ENCODE assay signal across 27 cellular contexts in the genomic region with DNA sequence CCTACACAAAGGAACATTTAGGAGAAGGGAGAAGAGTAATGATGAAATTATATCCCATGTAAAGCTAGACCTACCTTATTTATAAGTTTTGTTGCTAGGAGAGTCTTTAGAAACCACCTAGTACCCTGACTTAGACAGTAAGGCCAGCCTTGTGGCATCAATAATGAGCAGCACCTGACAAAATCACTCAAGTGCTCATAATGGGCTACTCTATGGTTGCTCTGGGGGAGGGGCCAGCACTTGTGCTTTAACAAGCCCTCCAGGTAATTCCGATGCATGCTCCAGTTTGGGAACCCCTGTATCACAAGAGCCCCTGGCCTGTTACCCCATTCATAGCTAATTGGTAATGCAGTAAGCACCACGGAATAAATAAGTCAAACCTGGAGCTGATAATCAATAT.
"Had no signal": no experiment of that assay in that cellular context is flagged by ENCODE, and none has a peak within 500 bp of the region (broad histone marks: within the 10 kb centered on the region; RNA-seq: fewer than 3 reads in every experiment).

No MANE protein-coding gene starts in this region.

- H3K4me3 Mint-ChIP-seq: nephron; neural progenitor cell; stimulated activated effector memory CD8-positive, alpha-beta T cell treated with anti-CD3 and anti-CD28 coated beads, Interleukin-12 subunit alpha, Interleukin-12 subunit beta, amount 100 ng/mL, for 72 hours; stimulated activated naive B cell treated with anti-CD40 and anti-IgM and Interleukin-4, amounts not matched to agents 10 μg/mL and 1 μg/mL and 100 μg/mL, for 72 hours; stimulated activated naive CD8-positive, alpha-beta T cell treated with anti-CD3 and anti-CD28 coated beads, Interleukin-15, Interleukin-2, amounts not matched to agents 100 ng/mL and 50 ng/mL, for 24 hours had no signal

- H3K4me2 ChIP-seq: neural progenitor cell had no signal

- H3K27ac ChIP-seq: neural progenitor cell, ovary, parathyroid adenoma, psoas muscle, right lobe of liver, sigmoid colon, stomach, thoracic aorta, thyroid gland, tibial nerve, upper lobe of left lung, vagina had no signal

- H3K4me1 ChIP-seq: parathyroid adenoma, psoas muscle, right lobe of liver, sigmoid colon, stomach, thyroid gland, upper lobe of left lung, vagina had no signal

- ATAC-seq: psoas muscle; right cardiac atrium; right lobe of liver; stimulated activated effector memory CD8-positive, alpha-beta T cell treated with anti-CD3 and anti-CD28 coated beads, Interleukin-12 subunit alpha, Interleukin-12 subunit beta, amount 100 ng/mL, for 72 hours; stimulated activated naive B cell treated with anti-CD40 and anti-IgM and Interleukin-4, amounts not matched to agents 10 μg/mL and 1 μg/mL and 100 μg/mL, for 72 hours had no signal

- H3K79me2 ChIP-seq: parathyroid adenoma had no signal

- DNase-seq: occipital lobe; ovary; posterior cingulate gyrus; psoas muscle; right cardiac atrium; right lobe of liver; sigmoid colon; small intestine; stimulated activated CD4-positive, alpha-beta T cell treated with anti-CD3 and anti-CD28 coated beads, Interleukin-15, amount 100 ng/mL, for 24 hours; stimulated activated CD4-positive, alpha-beta T cell treated with anti-CD3 and anti-CD28 coated beads, Interleukin-2, amount 100 ng/mL, for 24 hours; stimulated activated CD4-positive, alpha-beta T cell treated with anti-CD3 and anti-CD28 coated beads, Interleukin-2, amount 100 ng/mL, for 48 hours; stimulated activated CD4-positive, alpha-beta T cell treated with anti-CD3 and anti-CD28 coated beads, Interleukin-4, amount 100 ng/mL, for 24 hours; stimulated activated naive B cell treated with anti-CD40 and anti-IgM and Interleukin-4, amounts not matched to agents 10 μg/mL and 1 μg/mL and 100 μg/mL, for 72 hours; stimulated activated naive CD4-positive, alpha-beta T cell treated with Interleukin-2 at 50 U/mL for 16 hours; stomach; thyroid gland; trophoblast cell; upper lobe of left lung had no signal

- H3K4me3 ChIP-seq: neural progenitor cell, ovary, psoas muscle, right lobe of liver, sigmoid colon, stomach, thoracic aorta, thyroid gland, tibial nerve, upper lobe of left lung, vagina had no signal

- H3K27ac Mint-ChIP-seq: nephron; neural progenitor cell; progenitor cell of endocrine pancreas; stimulated activated effector memory CD8-positive, alpha-beta T cell treated with anti-CD3 and anti-CD28 coated beads, Interleukin-12 subunit alpha, Interleukin-12 subunit beta, amount 100 ng/mL, for 72 hours; stimulated activated naive B cell treated with anti-CD40 and anti-IgM and Interleukin-4, amounts not matched to agents 10 μg/mL and 1 μg/mL and 100 μg/mL, for 72 hours; stimulated activated naive CD8-positive, alpha-beta T cell treated with anti-CD3 and anti-CD28 coated beads, Interleukin-15, Interleukin-2, amounts not matched to agents 100 ng/mL and 50 ng/mL, for 24 hours had no signal

- H3K36me3 ChIP-seq: neural progenitor cell, ovary, right lobe of liver, sigmoid colon, stomach, thoracic aorta, thyroid gland, tibial nerve, upper lobe of left lung, vagina had no signal

- H3K9me3 ChIP-seq: ovary, psoas muscle, right lobe of liver, sigmoid colon, stomach, thoracic aorta, thyroid gland, tibial nerve, upper lobe of left lung, vagina had no signal

- H3K4me1 Mint-ChIP-seq: stimulated activated effector memory CD8-positive, alpha-beta T cell treated with anti-CD3 and anti-CD28 coated beads, Interleukin-12 subunit alpha, Interleukin-12 subunit beta, amount 100 ng/mL, for 72 hours; stimulated activated naive B cell treated with anti-CD40 and anti-IgM and Interleukin-4, amounts not matched to agents 10 μg/mL and 1 μg/mL and 100 μg/mL, for 72 hours had no signal

- H3K27me3 ChIP-seq: ovary, right lobe of liver, thyroid gland, tibial nerve, upper lobe of left lung, vagina had no signal

- H2AFZ ChIP-seq: neural progenitor cell, parathyroid adenoma had no signal

- H3K9me3 Mint-ChIP-seq: nephron; neural progenitor cell; stimulated activated effector memory CD8-positive, alpha-beta T cell treated with anti-CD3 and anti-CD28 coated beads, Interleukin-12 subunit alpha, Interleukin-12 subunit beta, amount 100 ng/mL, for 72 hours; stimulated activated naive B cell treated with anti-CD40 and anti-IgM and Interleukin-4, amounts not matched to agents 10 μg/mL and 1 μg/mL and 100 μg/mL, for 72 hours; stimulated activated naive CD8-positive, alpha-beta T cell treated with anti-CD3 and anti-CD28 coated beads, Interleukin-15, Interleukin-2, amounts not matched to agents 100 ng/mL and 50 ng/mL, for 24 hours had no signal

- H3K36me3 Mint-ChIP-seq: neural progenitor cell; stimulated activated effector memory CD8-positive, alpha-beta T cell treated with anti-CD3 and anti-CD28 coated beads, Interleukin-12 subunit alpha, Interleukin-12 subunit beta, amount 100 ng/mL, for 72 hours; stimulated activated naive B cell treated with anti-CD40 and anti-IgM and Interleukin-4, amounts not matched to agents 10 μg/mL and 1 μg/mL and 100 μg/mL, for 72 hours had no signal
